22 cellular contexts compared by ENCODE assay signal in the genomic region with DNA sequence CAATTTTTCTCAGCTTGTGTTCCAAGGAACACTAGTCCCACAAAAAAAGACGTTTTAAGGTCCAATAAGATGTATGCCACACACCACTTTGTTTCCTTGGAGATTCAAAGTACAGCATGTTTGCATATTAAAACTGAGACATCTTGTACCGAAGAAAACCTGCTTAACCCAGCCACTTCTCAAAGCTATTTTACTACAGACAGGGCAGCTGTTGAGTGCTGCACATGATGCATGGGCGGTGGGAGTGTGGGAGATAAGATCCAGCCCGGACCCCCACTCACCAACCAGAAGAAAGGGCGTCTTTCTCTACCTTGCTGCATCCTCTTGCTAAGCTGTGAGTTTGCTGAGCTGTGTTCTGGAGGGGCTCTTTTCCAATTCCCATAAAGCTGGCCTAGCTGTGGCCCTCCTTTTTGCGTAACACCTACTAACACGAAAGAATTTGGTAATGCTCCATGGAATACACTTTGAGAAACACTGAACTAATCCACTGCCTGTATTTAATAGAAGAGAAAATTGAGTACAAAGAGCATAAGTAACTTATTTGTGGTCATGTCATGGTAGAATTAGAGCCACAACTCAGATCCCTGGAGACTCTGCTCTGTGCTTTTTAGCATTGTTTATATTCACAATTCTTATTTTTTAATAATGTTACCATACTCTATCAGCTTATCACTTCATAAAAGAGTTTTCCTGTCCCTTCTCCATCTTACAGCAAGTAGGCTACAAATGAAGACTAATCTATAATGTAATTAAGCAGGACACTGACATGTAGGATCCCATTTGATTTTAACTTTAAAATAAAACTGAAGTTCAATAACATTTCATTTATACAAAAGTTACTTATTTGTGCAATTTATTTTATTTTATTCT.
DNase-seq lines count a peak whose midpoint lies in the region; ATAC-seq and TF ChIP-seq lines count a peak whose summit lies in the region.
"Had no signal": no experiment of that assay in that cellular context is flagged by ENCODE, and none has a peak within 500 bp of the region (broad histone marks: within the 10 kb centered on the region; RNA-seq: fewer than 3 reads in every experiment).

No MANE protein-coding gene starts in this region.

- intact Hi-C loops in transverse colon (cut with DNase I; ENCODE audit: low total_unique reads) = no loop called here

- H3K27ac Mint-ChIP-seq in progenitor cell of endocrine pancreas = peak overlapping the region; percentile 57
- H3K27ac Mint-ChIP-seq: activated B cell treated with CpG ODN at 0.5 μM for 24 hours; activated CD4-positive, alpha-beta memory T cell treated with anti-CD3 and anti-CD28 coated beads for 36 hours; activated naive CD8-positive, alpha-beta T cell treated with anti-CD3 and anti-CD28 coated beads, Interleukin-2, amount 10 ng/mL, durations not matched to agents 7 days and 5 days; CD4-positive, alpha-beta T cell; naive thymus-derived CD4-positive, alpha-beta T cell had no signal

- H3K27me3 ChIP-seq in transverse colon = no peaks in the 10 kb centered on the region
- H3K27me3 ChIP-seq: gastrocnemius medialis, pancreas had no signal

- TF ChIP-seq POLR2A in transverse colon (IDR thresholded peaks at IDR 0.05) = no peak

- in situ Hi-C loops in transverse colon (cut with MboI; ENCODE audit: low pct_ligation_motif_present in 1 of 4, low pct_unique_long_range_greater_than_20kb in 1 of 4, low sequenced_read_pairs in 3 of 4) = no loop called here

- no peaks in the 10 kb centered on the region for H3K27me3 Mint-ChIP-seq in progenitor cell of endocrine pancreas
- H3K27me3 Mint-ChIP-seq: activated B cell treated with CpG ODN at 0.5 μM for 24 hours; activated CD4-positive, alpha-beta memory T cell treated with anti-CD3 and anti-CD28 coated beads for 36 hours; activated naive CD8-positive, alpha-beta T cell treated with anti-CD3 and anti-CD28 coated beads, Interleukin-2, amount 10 ng/mL, durations not matched to agents 7 days and 5 days; CD4-positive, alpha-beta T cell; naive thymus-derived CD4-positive, alpha-beta T cell had no signal

- DNase-seq in fibroblast of peridontal ligament (ENCODE audit: extremely low read depth) (peak; percentile 21), progenitor cell of endocrine pancreas (ENCODE audit: low spot score, unreplicated experiment) (no peak), transverse colon (no peak), NCI-H1417 treated with DMSO at 0.1 percent for 48 hours (lab: John Stamatoyannopoulos, UW) (no peak), NCI-H2171 (lab: John Stamatoyannopoulos, UW) (no peak)
- no peak for DNase-seq in stimulated activated naive CD4-positive, alpha-beta T cell (lab: John Stamatoyannopoulos, UW)
- DNase-seq: activated B cell treated with CpG ODN at 0.5 μM for 24 hours; activated CD4-positive, alpha-beta memory T cell treated with anti-CD3 and anti-CD28 coated beads for 36 hours; activated effector memory CD4-positive, alpha-beta T cell treated with Interleukin-2 at 50 U/mL for 16 hours; activated naive CD8-positive, alpha-beta T cell treated with anti-CD3 and anti-CD28 coated beads, Interleukin-2, amount 10 ng/mL, durations not matched to agents 7 days and 5 days; CD4-positive, alpha-beta T cell; DMS 273 treated with DMSO at 0.1 percent for 48 hours; effector CD8-positive, alpha-beta T cell; erythroblast; gastrocnemius medialis; naive thymus-derived CD4-positive, alpha-beta T cell; NCI-H1694; pancreas; SK-N-SH had no signal

- no peak overlapping the region for H3K27ac ChIP-seq in transverse colon
- H3K27ac ChIP-seq: gastrocnemius medialis, pancreas, RWPE1 had no signal

- H3K4me3 ChIP-seq in transverse colon = no peak overlapping the region
- H3K4me3 ChIP-seq: gastrocnemius medialis, pancreas had no signal

- no peaks in the 10 kb centered on the region for H3K36me3 ChIP-seq in transverse colon
- H3K36me3 ChIP-seq: pancreas had no signal

- peaks cover 7% of the 10 kb centered on the region for H3K36me3 Mint-ChIP-seq in progenitor cell of endocrine pancreas (ENCODE audit: insufficient read depth)
- H3K36me3 Mint-ChIP-seq: activated CD4-positive, alpha-beta memory T cell treated with anti-CD3 and anti-CD28 coated beads for 36 hours; activated naive CD8-positive, alpha-beta T cell treated with anti-CD3 and anti-CD28 coated beads, Interleukin-2, amount 10 ng/mL, durations not matched to agents 7 days and 5 days had no signal

- WGBS in transverse colon (ENCODE audit: low coverage in 1 of 2), 2 donors = 76 to 87% methylated on average over 2 to 7 of the region's 7 CpGs

- H3K4me1 ChIP-seq in transverse colon = peaks cover 0 to 54% (median 15%) of the 10 kb centered on the region in 4 donors

- H3K4me3 Mint-ChIP-seq in progenitor cell of endocrine pancreas (ENCODE audit: low read depth) = no peak overlapping the region
- H3K4me3 Mint-ChIP-seq: activated B cell treated with CpG ODN at 0.5 μM for 24 hours; activated CD4-positive, alpha-beta memory T cell treated with anti-CD3 and anti-CD28 coated beads for 36 hours; activated naive CD8-positive, alpha-beta T cell treated with anti-CD3 and anti-CD28 coated beads, Interleukin-2, amount 10 ng/mL, durations not matched to agents 7 days and 5 days; CD4-positive, alpha-beta T cell; naive thymus-derived CD4-positive, alpha-beta T cell had no signal

- TF ChIP-seq CTCF in progenitor cell of endocrine pancreas (IDR thresholded peaks at IDR 0.05; ENCODE audit: unreplicated experiment) (no peak), transverse colon (IDR thresholded peaks at IDR 0.05) (no peak)

- TF ChIP-seq EP300 in transverse colon (IDR thresholded peaks at IDR 0.05; ENCODE audit: low read depth) = no peak

- H3K4me1 Mint-ChIP-seq in progenitor cell of endocrine pancreas (ENCODE audit: low read depth) = peaks cover 40% of the 10 kb centered on the region
- H3K4me1 Mint-ChIP-seq: activated B cell treated with CpG ODN at 0.5 μM for 24 hours; activated naive CD8-positive, alpha-beta T cell treated with anti-CD3 and anti-CD28 coated beads, Interleukin-2, amount 10 ng/mL, durations not matched to agents 7 days and 5 days had no signal

- no peaks in the 10 kb centered on the region for H3K9me3 Mint-ChIP-seq in progenitor cell of endocrine pancreas (ENCODE audit: low read depth)
- H3K9me3 Mint-ChIP-seq: activated B cell treated with CpG ODN at 0.5 μM for 24 hours; activated CD4-positive, alpha-beta memory T cell treated with anti-CD3 and anti-CD28 coated beads for 36 hours; activated naive CD8-positive, alpha-beta T cell treated with anti-CD3 and anti-CD28 coated beads, Interleukin-2, amount 10 ng/mL, durations not matched to agents 7 days and 5 days; CD4-positive, alpha-beta T cell; naive thymus-derived CD4-positive, alpha-beta T cell had no signal

- no peaks in the 10 kb centered on the region for H3K9me3 ChIP-seq in transverse colon
- H3K9me3 ChIP-seq: gastrocnemius medialis, pancreas, SK-N-SH had no signal

- ATAC-seq in GM18909 (IDR thresholded peaks at IDR 0.05; ENCODE audit: poor library complexity, unreplicated experiment) = peak; percentile 75
- peak; percentile 57 for ATAC-seq in HG03175 (IDR thresholded peaks at IDR 0.05; ENCODE audit: unreplicated experiment)
- ATAC-seq: gastrocnemius medialis; naive thymus-derived CD4-positive, alpha-beta T cell; pancreas had no signal
